Comparison of ENCODE assay signal across 25 cellular contexts in genomic region chr19:14728595-14728994, GRCh38. TPM values are rescaled to one million over a fixed set of nuclear protein-coding genes. Genes with fewer than 3 reads are reported as not detected.
"Had no signal": no experiment of that assay in that cellular context is flagged by ENCODE, and none has a peak within 500 bp of the region (broad histone marks: within the 10 kb centered on the region; RNA-seq: fewer than 3 reads in every experiment).

No MANE protein-coding gene starts in this region.

- DNase-seq: IMR-90, Kasumi-1, MM.1S, NCI-H1092 treated with DMSO at 0.1 percent for 48 hours, NCI-H1436, NCI-H187, NCI-H2029, NCI-H2081 treated with DMSO at 0.1 percent for 48 hours, NCI-H2171, NCI-H226, NCI-H446, NCI-H510A, NCI-H524 treated with DMSO at 0.1 percent for 48 hours, NCI-H69, NCI-H774, PC-3, SHP77, SK-N-SH had no signal

- ATAC-seq: HepG2, Panc1, PC-3 had no signal

- FAIRE-seq: HepG2 had no signal

- H3K9ac ChIP-seq: KMS-11, SK-N-SH had no signal

- H3K27ac ChIP-seq: KMS-11, RWPE1 had no signal

- H3K4me2 ChIP-seq: KMS-11, SK-N-SH had no signal

RNA-seq across cellular contexts. Expression of gene ADGRE2, which starts 49.8 kb away (rescaled TPM):
- total RNA-seq: HT1080, IMR-90, M059J had no signal
- polyA plus RNA-seq: HepG2, IMR-90 had no signal

RNA-seq across cellular contexts. Expression of gene ADGRE3, which starts 54.0 kb away (rescaled TPM):
- total RNA-seq: HepG2, HT1080, IMR-90, M059J, PC-3, SK-MEL-5 had no signal
- polyA plus RNA-seq: HepG2, IMR-90, SK-N-SH had no signal
